In genomic region chr7:102517550-102518147, GRCh38 we compare ENCODE assay signal across 8 cellular contexts. TPM values are rescaled to one million over a fixed set of nuclear protein-coding genes. Genes with fewer than 3 reads are reported as not detected.
DNase-seq lines count a peak whose midpoint lies in the region; ATAC-seq and TF ChIP-seq lines count a peak whose summit lies in the region.
"Not testable (repeated sequence)": the region's sequence is repeated elsewhere in the genome, so short reads cannot be mapped to it uniquely, and the experiment has no call there.

RASA4B (minus strand) TSS chr7:102517777; CDS start chr7:102517710, 67 bp downstream.

- H3K27ac ChIP-seq in CD8-positive, alpha-beta T cell (ENCODE audit: low read depth, low read length); coronary artery: not testable (repeated sequence)
- peak within 1 kb of the TSS in 3 of 4 donors; percentile 36 to 73 (median 58) for H3K27ac ChIP-seq in gastrocnemius medialis

- TF ChIP-seq POLR2A in gastrocnemius medialis (IDR thresholded peaks at IDR 0.05): not testable (repeated sequence)

- intact Hi-C loops in CD8-positive, alpha-beta T cell (cut with DNase I, micrococcal nuclease); left colon (cut with DNase I, micrococcal nuclease); gastrocnemius medialis (cut with DNase I; ENCODE audit: low total_unique reads): not testable (repeated sequence)

- H3K9me3 Mint-ChIP-seq in CD8-positive, alpha-beta T cell; activated CD4-positive, alpha-beta memory T cell treated with anti-CD3 and anti-CD28 coated beads, Interleukin-2, amount 10 ng/mL, durations not matched to agents 7 days and 5 days: not testable (repeated sequence)

- peak in 2 of 7 experiments; percentile 5 to 16 for DNase-seq in CD8-positive, alpha-beta T cell
- peak; percentile 27 for DNase-seq in HK-2 (ENCODE audit: unreplicated experiment)
- peak; percentile 18 for DNase-seq in activated CD4-positive, alpha-beta memory T cell treated with anti-CD3 and anti-CD28 coated beads, Interleukin-2, amount 10 ng/mL, durations not matched to agents 7 days and 5 days
- DNase-seq in coronary artery (ENCODE audit: low spot score): peak; percentile 24
- peak in 1 of 2 donors; percentile 42 for DNase-seq in left colon
- DNase-seq in gastrocnemius medialis: not testable (repeated sequence)

- not testable (repeated sequence) for H3K4me1 ChIP-seq in CD8-positive, alpha-beta T cell (ENCODE audit: insufficient read depth, low read length); gastrocnemius medialis

- H3K4me3 Mint-ChIP-seq in CD8-positive, alpha-beta T cell: peak within 1 kb of the TSS; percentile 54
- not testable (repeated sequence) for H3K4me3 Mint-ChIP-seq in activated CD4-positive, alpha-beta memory T cell treated with anti-CD3 and anti-CD28 coated beads, Interleukin-2, amount 10 ng/mL, durations not matched to agents 7 days and 5 days

- not testable (repeated sequence) for H3K27me3 ChIP-seq in CD8-positive, alpha-beta T cell (ENCODE audit: insufficient read depth, low read length); gastrocnemius medialis

- POLR2A ChIA-PET in CD8-positive, alpha-beta T cell (lab: Charles Lee); activated CD4-positive, alpha-beta memory T cell treated with anti-CD3 and anti-CD28 coated beads, Interleukin-2, amount 10 ng/mL, durations not matched to agents 7 days and 5 days (lab: Charles Lee): not testable (repeated sequence)

- TF ChIP-seq CTCF in CD8-positive, alpha-beta T cell (IDR thresholded peaks at IDR 0.05); coronary artery (IDR thresholded peaks at IDR 0.05); gastrocnemius medialis (IDR thresholded peaks at IDR 0.05 in 4 of 5, conservative IDR thresholded peaks at IDR 0.05 in 1 of 5): not testable (repeated sequence)

- in situ Hi-C loops in gastrocnemius medialis (cut with MboI; ENCODE audit: low sequenced_read_pairs in 4 of 4): not testable (repeated sequence)

- H3K4me3 ChIP-seq in CD8-positive, alpha-beta T cell (ENCODE audit: low read depth, low read length): not testable (repeated sequence)
- H3K4me3 ChIP-seq in coronary artery (peak within 1 kb of the TSS; percentile 59), gastrocnemius medialis (peak within 1 kb of the TSS in 2 of 4 donors; percentile 31 to 47)

- not testable (repeated sequence) for H3K36me3 ChIP-seq in CD8-positive, alpha-beta T cell (ENCODE audit: insufficient read depth, low read length); gastrocnemius medialis

- peak; percentile 99 for ATAC-seq in CD8-positive, alpha-beta T cell
- ATAC-seq in GM19397 (IDR thresholded peaks at IDR 0.05; ENCODE audit: unreplicated experiment) (peak; percentile 85), HG02840 (IDR thresholded peaks at IDR 0.05; ENCODE audit: low FRiP score, unreplicated experiment) (peak; percentile 46), left colon (peak; percentile 97), gastrocnemius medialis (peak; percentile 9 to 21)

- H3K36me3 Mint-ChIP-seq in CD8-positive, alpha-beta T cell; activated CD4-positive, alpha-beta memory T cell treated with anti-CD3 and anti-CD28 coated beads, Interleukin-2, amount 10 ng/mL, durations not matched to agents 7 days and 5 days (ENCODE audit: low read depth): not testable (repeated sequence)

- H3K9me3 ChIP-seq in CD8-positive, alpha-beta T cell (ENCODE audit: low read length); gastrocnemius medialis: not testable (repeated sequence)

- CTCF ChIA-PET in CD8-positive, alpha-beta T cell (lab: Charles Lee); activated CD4-positive, alpha-beta memory T cell treated with anti-CD3 and anti-CD28 coated beads, Interleukin-2, amount 10 ng/mL, durations not matched to agents 7 days and 5 days (lab: Charles Lee): not testable (repeated sequence)

- H3K27me3 Mint-ChIP-seq in CD8-positive, alpha-beta T cell (ENCODE audit: low read depth); activated CD4-positive, alpha-beta memory T cell treated with anti-CD3 and anti-CD28 coated beads, Interleukin-2, amount 10 ng/mL, durations not matched to agents 7 days and 5 days: not testable (repeated sequence)

- H3K4me1 Mint-ChIP-seq in CD8-positive, alpha-beta T cell (ENCODE audit: low read depth); activated CD4-positive, alpha-beta memory T cell treated with anti-CD3 and anti-CD28 coated beads, Interleukin-2, amount 10 ng/mL, durations not matched to agents 7 days and 5 days: not testable (repeated sequence)

- not testable (repeated sequence) for H3K27ac Mint-ChIP-seq in CD8-positive, alpha-beta T cell; activated CD4-positive, alpha-beta memory T cell treated with anti-CD3 and anti-CD28 coated beads, Interleukin-2, amount 10 ng/mL, durations not matched to agents 7 days and 5 days

RNA-seq across cellular contexts. Expression of gene RASA4B, which starts in this region (rescaled TPM):
- 10 to 100 TPM; 18.9 to 20.0 TPM for total RNA-seq in CD8-positive, alpha-beta T cell
- 1 to 10 TPM; 8.7 to 9.6 TPM for total RNA-seq in activated CD4-positive, alpha-beta memory T cell treated with anti-CD3 and anti-CD28 coated beads, Interleukin-2, amount 10 ng/mL, durations not matched to agents 7 days and 5 days
- 10 to 100 TPM; 13.4 to 22.5 TPM for total RNA-seq in left colon
- total RNA-seq in gastrocnemius medialis: 100 to 1,000 TPM in 2 of 4 donors, 10 to 100 TPM in 2; 38.0 to 127 (median 86.0) TPM

Comparison
In these comparisons a context has a peak if more than half of its experiments do, and no peak if none do; other contexts are left out.
1. ATAC-seq: peak in every context shown above with its lines; median percentile 99 in CD8-positive, alpha-beta T cell; 97 in left colon; 85 in GM19397; 46 in HG02840; 15 in gastrocnemius medialis.